ENCODE assay signal across 8 cellular contexts in genomic region chr5:14447958-14448881, GRCh38.
A peak's percentile ranks its signal among the peaks of the same experiment; 100 is the strongest.
DNase-seq lines count a peak whose midpoint lies in the region; ATAC-seq and TF ChIP-seq lines count a peak whose summit lies in the region.

No MANE protein-coding gene starts in this region.

- BruUV-seq in PC-9 (replicated peaks; lab: Mats Ljungman, UMichigan) (no TSS peak), Calu3 (replicated peaks; lab: Mats Ljungman, UMichigan) (no TSS peak)

- peak overlapping the region in 8 of 11 experiments; percentile 7 to 62 (median 46); a peak in 14 of 22 replicates for H3K4me2 ChIP-seq in BLaER1 treated with 17β-estradiol and CSF1 and Interleukin-3, amounts not matched to agents 10 nM and 100 nM
- H3K4me2 ChIP-seq in SK-N-SH (peak overlapping the region; percentile 58), PC-9 (no peak overlapping the region)

- peak overlapping the region in 2 of 11 experiments; percentile 20 to 32; a peak in 3 of 22 replicates for H3K27ac ChIP-seq in BLaER1 treated with 17β-estradiol and CSF1 and Interleukin-3, amounts not matched to agents 10 nM and 100 nM
- H3K27ac ChIP-seq in SK-N-SH (ENCODE audit: low read depth in 2 of 2, low read length in 1 of 2) (peak overlapping the region; percentile 98 to 100), PC-9 (no peak overlapping the region)

- H3K4me1 Mint-ChIP-seq in HFFc6 (ENCODE audit: low read depth): peaks cover 100% of the 10 kb centered on the region
- no peaks in the 10 kb centered on the region for H3K4me1 Mint-ChIP-seq in Calu3 (ENCODE audit: low read depth, unreplicated experiment)

- H4K20me1 ChIP-seq in BLaER1 treated with 17β-estradiol and CSF1 and Interleukin-3, amounts not matched to agents 10 nM and 100 nM: peaks cover 4 to 48% (median 20%) of the 10 kb centered on the region in 11 experiments; a peak in 10 of 22 replicates
- H4K20me1 ChIP-seq in SK-N-SH (ENCODE audit: insufficient read depth) (peaks cover 9% of the 10 kb centered on the region), PC-9 (ENCODE audit: insufficient read depth) (0 out of 2 replicates have a peak, but pooled peaks cover 6% of the 10 kb centered on the region)

- H3K9ac ChIP-seq in BLaER1 treated with 17β-estradiol and CSF1 and Interleukin-3, amounts not matched to agents 10 nM and 100 nM: peak overlapping the region in 1 of 11 experiments; percentile 28; a peak in 2 of 22 replicates
- peak overlapping the region; percentile 80 for H3K9ac ChIP-seq in SK-N-SH

- H3K9me2 ChIP-seq in SK-N-SH: no peaks in the 10 kb centered on the region
- no peaks in the 10 kb centered on the region for H3K9me2 ChIP-seq in PC-9 (ENCODE audit: insufficient read depth)

- H3K4me3 Mint-ChIP-seq in HFFc6 (peak overlapping the region; percentile 83), Calu3 (ENCODE audit: low read depth, unreplicated experiment) (no peak overlapping the region)

- peaks cover 15 to 53% (median 40%) of the 10 kb centered on the region in 10 experiments for H3K4me1 ChIP-seq in BLaER1 treated with 17β-estradiol and CSF1 and Interleukin-3, amounts not matched to agents 10 nM and 100 nM
- H3K4me1 ChIP-seq in SK-N-SH (ENCODE audit: control insufficient read depth in 1 of 2, insufficient read depth in 2 of 2, low read depth in 1 of 2, low read length in 1 of 2): peaks cover 89 to 92% of the 10 kb centered on the region in 2 experiments
- H3K4me1 ChIP-seq in PC-9 (replicated peaks; ENCODE audit: insufficient read depth): no peaks in the 10 kb centered on the region

- H3K9me3 Mint-ChIP-seq in HFFc6: no peaks in the 10 kb centered on the region
- no peaks in the 10 kb centered on the region for H3K9me3 Mint-ChIP-seq in Calu3 (ENCODE audit: low read depth, unreplicated experiment)

- H3F3A ChIP-seq in SK-N-SH (replicated peaks; ENCODE audit: insufficient read depth) (peaks cover 88% of the 10 kb centered on the region), PC-9 (ENCODE audit: insufficient read depth, low read depth) (peaks cover 5% of the 10 kb centered on the region; the same call in 1 of the 2 replicates)

- no peak overlapping the region for H2AFZ ChIP-seq in SK-N-SH (ENCODE audit: low read depth)
- no peak overlapping the region for H2AFZ ChIP-seq in PC-9

- 43% methylated on average over 8 of the region's 17 CpGs for WGBS in SK-N-SH (ENCODE audit: low lambda C conversion rate)

- H3K4me3 ChIP-seq in BLaER1 treated with 17β-estradiol and CSF1 and Interleukin-3, amounts not matched to agents 10 nM and 100 nM: no peak overlapping the region
- H3K4me3 ChIP-seq in SK-N-SH (ENCODE audit: low read depth in 2 of 2, low read length in 1 of 2) (peak overlapping the region; percentile 19 to 25; a peak in 3 of 4 replicates), PC-9 (no peak overlapping the region)

- peaks cover 21% of the 10 kb centered on the region for H3K27me3 Mint-ChIP-seq in HFFc6 (ENCODE audit: insufficient read depth)
- no peaks in the 10 kb centered on the region for H3K27me3 Mint-ChIP-seq in Calu3 (ENCODE audit: unreplicated experiment)

- TF ChIP-seq EP300 in SK-N-SH (IDR thresholded peaks at IDR 0.05; ENCODE audit: borderline replicate concordance in 1 of 2, low read depth in 1 of 2, low read length in 1 of 2): peak in 1 of 2 experiments; percentile 61; a peak in 2 of 4 replicates

- H3K36me3 Mint-ChIP-seq in HFFc6 (ENCODE audit: low read depth) (peaks cover 42% of the 10 kb centered on the region), Calu3 (ENCODE audit: insufficient read depth, unreplicated experiment) (peaks cover 14% of the 10 kb centered on the region)

- DNase-seq in HFFc6 (peak; percentile 9), SK-N-SH (peak; percentile 65), left colon (peak in 1 of 2 donors; percentile 36), UCSD-AML1 (lab: John Stamatoyannopoulos, UW; ENCODE audit: unreplicated experiment) (no peak), PC-9 (no peak), Calu3 (no peak)
- DNase-seq in activated naive CD4-positive, alpha-beta T cell (lab: John Stamatoyannopoulos, UW): no peak

- no peaks in the 10 kb centered on the region for H3K27me3 ChIP-seq in BLaER1 treated with 17β-estradiol and CSF1 and Interleukin-3, amounts not matched to agents 10 nM and 100 nM
- H3K27me3 ChIP-seq in SK-N-SH (ENCODE audit: insufficient read depth) (no peaks in the 10 kb centered on the region), PC-9 (ENCODE audit: insufficient read depth, low read depth) (no peaks in the 10 kb centered on the region)

- peaks cover 46 to 59% (median 53%) of the 10 kb centered on the region in 11 experiments for H3K36me3 ChIP-seq in BLaER1 treated with 17β-estradiol and CSF1 and Interleukin-3, amounts not matched to agents 10 nM and 100 nM
- H3K36me3 ChIP-seq in SK-N-SH (replicated peaks in 1 of 2; ENCODE audit: control insufficient read depth in 1 of 2, insufficient read depth in 2 of 2, low read length in 1 of 2) (peaks cover 42 to 62% of the 10 kb centered on the region in 2 experiments), PC-9 (ENCODE audit: low read depth) (peaks cover 14% of the 10 kb centered on the region; the same call in 1 of the 2 replicates)

- intact Hi-C loops in left colon (cut with DNase I, micrococcal nuclease): no loop called here
- intact Hi-C loops in PC-9 (cut with micrococcal nuclease; ENCODE audit: unreplicated experiment): no loop called here
- intact Hi-C loops in Calu3 (cut with micrococcal nuclease; ENCODE audit: unreplicated experiment): no loop called here

- ATAC-seq in left colon: peak; percentile 52

- CTCF ChIA-PET in SK-N-SH (lab: Yijun Ruan, JAX) (interaction anchor here (1.0 to 1.5 kb wide), 5 partner anchors 22 to 200 kb away, joined by 3 to 7 read pairs (median 3); no protein-coding TSS in a partner anchor), PC-9 (lab: Charles Lee) (no interaction called here), Calu3 (lab: Charles Lee) (no interaction called here)

- peaks cover 93% of the 10 kb centered on the region for H3K79me2 ChIP-seq in SK-N-SH (ENCODE audit: insufficient read depth)
- H3K79me2 ChIP-seq in PC-9 (ENCODE audit: low read depth): no peaks in the 10 kb centered on the region

- H3K9me3 ChIP-seq in BLaER1 treated with 17β-estradiol and CSF1 and Interleukin-3, amounts not matched to agents 10 nM and 100 nM (replicated peaks in 1 of 11): peaks cover 0 to 9% (median 0%) of the 10 kb centered on the region in 11 experiments; a peak in 4 of 22 replicates
- no peaks in the 10 kb centered on the region for H3K9me3 ChIP-seq in SK-N-SH
- H3K9me3 ChIP-seq in PC-9 (ENCODE audit: insufficient read depth, low read depth): no peaks in the 10 kb centered on the region

- H3K27ac Mint-ChIP-seq in HFFc6: peak overlapping the region; percentile 98
- H3K27ac Mint-ChIP-seq in Calu3 (ENCODE audit: unreplicated experiment): no peak overlapping the region

- no peak; the same call in 1 of the 2 replicates for TF ChIP-seq RAD21 in SK-N-SH (IDR thresholded peaks at IDR 0.05; ENCODE audit: low read length)

- no peak for TF ChIP-seq CTCF in HFFc6 (IDR thresholded peaks at IDR 0.05)
- no peak for TF ChIP-seq CTCF in SK-N-SH (IDR thresholded peaks at IDR 0.05)
- no peak for TF ChIP-seq CTCF in PC-9 (conservative IDR thresholded peaks at IDR 0.05)
- no peak for TF ChIP-seq CTCF in Calu3 (IDR thresholded peaks at IDR 0.05; ENCODE audit: unreplicated experiment)

- POLR2A ChIA-PET in SK-N-SH (lab: Yijun Ruan, JAX): no interaction called here
- POLR2A ChIA-PET in PC-9 (lab: Charles Lee; ENCODE audit: unreplicated experiment): interaction anchor here (0.6 kb wide), 1 partner anchor 58 kb away, joined by 4 read pairs; no protein-coding TSS in a partner anchor

TF ChIP-seq in SK-N-SH, 30 proteins besides CTCF, POLR2A, EP300 and RAD21:
- TF ChIP-seq TCF12 (IDR thresholded peaks at IDR 0.05) (peak; percentile 64; the same call in 1 of the 2 replicates), POLR2AphosphoS5 (IDR thresholded peaks at IDR 0.05; ENCODE audit: low read depth, low read length) (peak; percentile 45), TAF1 (IDR thresholded peaks at IDR 0.05; ENCODE audit: borderline replicate concordance, low read depth, low read length) (0 out of 2 replicates have a peak, but pooled peaks have one; percentile 5), SMC3 (IDR thresholded peaks at IDR 0.05; ENCODE audit: low read depth, low read length) (no peak), FOXM1 (IDR thresholded peaks at IDR 0.05; ENCODE audit: low read depth) (no peak), NFIC (IDR thresholded peaks at IDR 0.05; ENCODE audit: borderline replicate concordance) (peak; percentile 37; the same call in 1 of the 2 replicates), JUND (IDR thresholded peaks at IDR 0.05) (0 out of 2 replicates have a peak, but pooled peaks have one; percentile 10), SIN3A (IDR thresholded peaks at IDR 0.05; ENCODE audit: borderline replicate concordance, low read depth, low read length) (peak; percentile 24; the same call in 1 of the 2 replicates), MEF2A (IDR thresholded peaks at IDR 0.05; ENCODE audit: borderline replicate concordance, low read depth) (no peak), USF2 (IDR thresholded peaks at IDR 0.05; ENCODE audit: borderline replicate concordance, low read depth, low read length) (peak; percentile 30; the same call in 1 of the 2 replicates), MXI1 (IDR thresholded peaks at IDR 0.05; ENCODE audit: low read depth, low read length) (peak; percentile 82), GATA2 (CRISPR knock-in tag; IDR thresholded peaks at IDR 0.05) (no peak)
- TF ChIP-seq, protein P1, sequence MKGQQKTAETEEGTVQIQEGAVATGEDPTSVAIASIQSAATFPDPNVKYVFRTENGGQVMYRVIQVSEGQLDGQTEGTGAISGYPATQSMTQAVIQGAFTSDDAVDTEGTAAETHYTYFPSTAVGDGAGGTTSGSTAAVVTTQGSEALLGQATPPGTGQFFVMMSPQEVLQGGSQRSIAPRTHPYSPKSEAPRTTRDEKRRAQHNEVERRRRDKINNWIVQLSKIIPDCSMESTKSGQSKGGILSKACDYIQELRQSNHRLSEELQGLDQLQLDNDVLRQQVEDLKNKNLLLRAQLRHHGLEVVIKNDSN (IDR thresholded peaks at IDR 0.05; ENCODE audit: borderline replicate concordance, low read depth): peak; percentile 11; the same call in 1 of the 2 replicates
- TF ChIP-seq, protein P2, sequence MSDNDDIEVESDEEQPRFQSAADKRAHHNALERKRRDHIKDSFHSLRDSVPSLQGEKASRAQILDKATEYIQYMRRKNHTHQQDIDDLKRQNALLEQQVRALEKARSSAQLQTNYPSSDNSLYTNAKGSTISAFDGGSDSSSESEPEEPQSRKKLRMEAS (IDR thresholded peaks at IDR 0.05; ENCODE audit: low read depth): peak; percentile 48

Comparison
In these comparisons a context has a peak if more than half of its experiments do, and no peak if none do; other contexts are left out.
1. H3K4me3 ChIP-seq: peak in SK-N-SH (2 of 2); none in BLaER1 treated with 17β-estradiol and CSF1 and Interleukin-3, amounts not matched to agents 10 nM and 100 nM (0 of 10) and PC-9 (single experiment).
2. DNase-seq: peak in HFFc6 (single experiment) and SK-N-SH (single experiment); none in activated naive CD4-positive, alpha-beta T cell (0 of 4), UCSD-AML1 (single experiment), PC-9 (0 of 2) and Calu3 (single experiment).